ENCODE assay signal across 18 cellular contexts in genomic region chr2:173496746-173497145, GRCh38.
DNase-seq lines count a peak whose midpoint lies in the region; ATAC-seq and TF ChIP-seq lines count a peak whose summit lies in the region.
"Had no signal": no experiment of that assay in that cellular context is flagged by ENCODE, and none has a peak within 500 bp of the region (broad histone marks: within the 10 kb centered on the region; RNA-seq: fewer than 3 reads in every experiment).

No MANE protein-coding gene starts in this region.

- H3K27ac Mint-ChIP-seq in effector memory CD8-positive, alpha-beta T cell = no peak overlapping the region
- H3K27ac Mint-ChIP-seq: activated CD4-positive, alpha-beta T cell treated with anti-CD3 and anti-CD28 coated beads for 36 hours; CD4-positive, alpha-beta T cell had no signal

- H3K4me1 ChIP-seq in tibial artery = no peaks in the 10 kb centered on the region
- H3K4me1 ChIP-seq: breast epithelium, gastroesophageal sphincter had no signal

- H3K4me3 ChIP-seq in tibial artery = peak overlapping the region; percentile 14 to 33
- H3K4me3 ChIP-seq: breast epithelium, gastroesophageal sphincter had no signal

- no peaks in the 10 kb centered on the region for H3K4me1 Mint-ChIP-seq in effector memory CD8-positive, alpha-beta T cell (ENCODE audit: low read depth in 2 of 2)
- H3K4me1 Mint-ChIP-seq: activated CD4-positive, alpha-beta T cell treated with anti-CD3 and anti-CD28 coated beads for 36 hours had no signal

- H3K36me3 ChIP-seq in tibial artery = no peaks in the 10 kb centered on the region
- H3K36me3 ChIP-seq: breast epithelium, gastroesophageal sphincter had no signal

- no peaks in the 10 kb centered on the region for H3K27me3 ChIP-seq in tibial artery
- H3K27me3 ChIP-seq: breast epithelium, gastroesophageal sphincter had no signal

- DNase-seq in EL = peak; percentile 60
- peak; percentile 66 for DNase-seq in RPMI7951 (ENCODE audit: low read depth)
- DNase-seq in fibroblast of peridontal ligament (ENCODE audit: extremely low read depth) = peak; percentile 75
- no peak for DNase-seq in tibial artery
- no peak for DNase-seq in effector CD8-positive, alpha-beta T cell (lab: John Stamatoyannopoulos, UW)
- DNase-seq in effector memory CD8-positive, alpha-beta T cell = no peak
- no peak for DNase-seq in middle frontal gyrus (ENCODE audit: extremely low spot score, low spot score)
- DNase-seq: activated CD4-positive, alpha-beta T cell treated with anti-CD3 and anti-CD28 coated beads for 36 hours; activated naive CD4-positive, alpha-beta T cell; CD4-positive, alpha-beta T cell; DMS79 treated with DMSO at 0.1 percent for 48 hours; effector memory CD4-positive, alpha-beta T cell; NCI-H1105; SHP77; T-helper 2 cell had no signal

- no peak overlapping the region for H3K4me3 Mint-ChIP-seq in effector memory CD8-positive, alpha-beta T cell
- H3K4me3 Mint-ChIP-seq: activated CD4-positive, alpha-beta T cell treated with anti-CD3 and anti-CD28 coated beads for 36 hours; CD4-positive, alpha-beta T cell had no signal

- ATAC-seq in effector memory CD8-positive, alpha-beta T cell (replicated peaks) = no peak
- ATAC-seq: activated CD4-positive, alpha-beta T cell treated with anti-CD3 and anti-CD28 coated beads for 36 hours; gastroesophageal sphincter; HCT116 had no signal

- no peaks in the 10 kb centered on the region for H3K9me3 ChIP-seq in tibial artery
- H3K9me3 ChIP-seq: gastroesophageal sphincter had no signal

- no peak for TF ChIP-seq CTCF in tibial artery (IDR thresholded peaks at IDR 0.05)

- H3K27me3 Mint-ChIP-seq in effector memory CD8-positive, alpha-beta T cell = peaks cover 13 to 36% of the 10 kb centered on the region in 2 donors

- H3K36me3 Mint-ChIP-seq in effector memory CD8-positive, alpha-beta T cell (ENCODE audit: insufficient read depth) = peaks cover 2% of the 10 kb centered on the region

- peak overlapping the region in 1 of 2 donors; percentile 32 for H3K27ac ChIP-seq in tibial artery
- H3K27ac ChIP-seq: breast epithelium, gastroesophageal sphincter had no signal

- intact Hi-C loops in tibial artery (cut with DNase I; ENCODE audit: low total_unique reads) = no loop called here

- peaks cover 0 to 1% of the 10 kb centered on the region in 2 donors for H3K9me3 Mint-ChIP-seq in effector memory CD8-positive, alpha-beta T cell

Comparison
In these comparisons a context has a peak if more than half of its experiments do, and no peak if none do; other contexts are left out.
1. DNase-seq: peak in EL (single experiment), RPMI7951 (single experiment) and fibroblast of peridontal ligament (single experiment); none in tibial artery (0 of 2), effector CD8-positive, alpha-beta T cell (single experiment), effector memory CD8-positive, alpha-beta T cell (0 of 3) and middle frontal gyrus (single experiment).